ENCODE assay signal across 12 cellular contexts in the genomic region with DNA sequence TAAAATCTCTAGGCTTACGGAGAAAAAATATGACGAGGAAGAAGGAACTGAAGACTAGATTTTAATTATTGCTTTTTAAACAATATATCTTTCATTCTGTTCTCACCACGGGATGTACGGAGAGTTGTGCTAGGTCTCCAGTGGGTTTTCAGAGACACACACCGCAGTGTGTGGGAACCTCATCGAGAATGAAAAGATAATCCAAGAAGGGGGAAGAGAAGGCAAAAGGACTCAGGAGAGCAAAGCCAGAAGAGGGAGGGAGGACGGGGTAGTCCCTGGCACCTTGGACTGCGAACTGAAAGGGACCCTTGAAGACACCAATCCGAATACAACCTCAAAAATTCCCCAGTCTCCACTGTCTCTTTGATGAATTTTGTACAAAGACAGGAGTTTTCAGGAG. TPM values are rescaled to one million over a fixed set of nuclear protein-coding genes. Genes with fewer than 3 reads are reported as not detected.
A peak's percentile ranks its signal among the peaks of the same experiment; 100 is the strongest.
DNase-seq lines count a peak whose midpoint lies in the region; ATAC-seq and TF ChIP-seq lines count a peak whose summit lies in the region.
"Had no signal": no experiment of that assay in that cellular context is flagged by ENCODE, and none has a peak within 500 bp of the region (broad histone marks: within the 10 kb centered on the region; RNA-seq: fewer than 3 reads in every experiment).

No MANE protein-coding gene starts in this region.

- peak overlapping the region; percentile 99 for H3K4me3 Mint-ChIP-seq in stimulated activated naive CD8-positive, alpha-beta T cell treated with anti-CD3 and anti-CD28 coated beads, Interleukin-15, Interleukin-2, amounts not matched to agents 100 ng/mL and 50 ng/mL, for 24 hours
- H3K4me3 Mint-ChIP-seq in activated B cell treated with CpG ODN at 0.5 μM for 24 hours (peak overlapping the region; percentile 80), immature natural killer cell (peak overlapping the region; percentile 86 to 89 (median 87))

- POLR2A ChIA-PET in activated B cell treated with CpG ODN at 0.5 μM for 24 hours (lab: Charles Lee): no interaction called here

- TF ChIP-seq CTCF in activated B cell treated with CpG ODN at 0.5 μM for 24 hours (IDR thresholded peaks at IDR 0.05): no peak

- no peak for ATAC-seq in stimulated activated naive CD8-positive, alpha-beta T cell treated with anti-CD3 and anti-CD28 coated beads, Interleukin-15, Interleukin-2, amounts not matched to agents 100 U/mL and 50 U/mL, for 24 hours
- no peak for ATAC-seq in activated B cell treated with CpG ODN at 0.5 μM for 24 hours (ENCODE audit: low read depth)
- ATAC-seq: gastrocnemius medialis had no signal

- peaks cover 11% of the 10 kb centered on the region for H3K27me3 Mint-ChIP-seq in stimulated activated naive CD8-positive, alpha-beta T cell treated with anti-CD3 and anti-CD28 coated beads, Interleukin-15, Interleukin-2, amounts not matched to agents 100 ng/mL and 50 ng/mL, for 24 hours
- H3K27me3 Mint-ChIP-seq in activated B cell treated with CpG ODN at 0.5 μM for 24 hours: peaks cover 69% of the 10 kb centered on the region
- H3K27me3 Mint-ChIP-seq in immature natural killer cell (ENCODE audit: low read depth in 3 of 3): peaks cover 35 to 40% (median 37%) of the 10 kb centered on the region in 3 donors

- H3K27ac Mint-ChIP-seq in stimulated activated naive CD8-positive, alpha-beta T cell treated with anti-CD3 and anti-CD28 coated beads, Interleukin-15, Interleukin-2, amounts not matched to agents 100 ng/mL and 50 ng/mL, for 24 hours: peak overlapping the region; percentile 94
- H3K27ac Mint-ChIP-seq in activated B cell treated with CpG ODN at 0.5 μM for 24 hours (no peak overlapping the region), immature natural killer cell (no peak overlapping the region)

- no peak for DNase-seq in stimulated activated naive CD8-positive, alpha-beta T cell treated with anti-CD3 and anti-CD28 coated beads, Interleukin-15, Interleukin-2, amounts not matched to agents 100 U/mL and 50 U/mL, for 24 hours
- DNase-seq in activated B cell treated with CpG ODN at 0.5 μM for 24 hours (no peak), immature natural killer cell (no peak), amniotic stem cell (lab: John Stamatoyannopoulos, UW) (no peak), SIG-M5 (lab: John Stamatoyannopoulos, UW) (no peak), NCI-H128 (lab: John Stamatoyannopoulos, UW; ENCODE audit: unreplicated experiment) (no peak)
- no peak for DNase-seq in activated CD4-positive, CD25-positive, alpha-beta regulatory T cell treated with anti-CD3 and anti-CD28 coated beads, Interleukin-2, amount 50 U/mL, for 72 hours
- DNase-seq: anterior cingulate cortex; effector CD8-positive, alpha-beta T cell; gastrocnemius medialis; left lung had no signal

- no peaks in the 10 kb centered on the region for H3K9me3 Mint-ChIP-seq in stimulated activated naive CD8-positive, alpha-beta T cell treated with anti-CD3 and anti-CD28 coated beads, Interleukin-15, Interleukin-2, amounts not matched to agents 100 ng/mL and 50 ng/mL, for 24 hours
- H3K9me3 Mint-ChIP-seq in activated B cell treated with CpG ODN at 0.5 μM for 24 hours (no peaks in the 10 kb centered on the region), immature natural killer cell (peaks cover 0 to 2% (median 0%) of the 10 kb centered on the region in 6 donors)

- H3K36me3 Mint-ChIP-seq in stimulated activated naive CD8-positive, alpha-beta T cell treated with anti-CD3 and anti-CD28 coated beads, Interleukin-15, Interleukin-2, amounts not matched to agents 100 ng/mL and 50 ng/mL, for 24 hours (ENCODE audit: low read depth): peaks cover 7% of the 10 kb centered on the region
- H3K36me3 Mint-ChIP-seq in activated B cell treated with CpG ODN at 0.5 μM for 24 hours (ENCODE audit: low read depth) (no peaks in the 10 kb centered on the region), immature natural killer cell (no peaks in the 10 kb centered on the region)

- H3K4me1 Mint-ChIP-seq in stimulated activated naive CD8-positive, alpha-beta T cell treated with anti-CD3 and anti-CD28 coated beads, Interleukin-15, Interleukin-2, amounts not matched to agents 100 ng/mL and 50 ng/mL, for 24 hours (ENCODE audit: low read depth): peaks cover 58% of the 10 kb centered on the region
- H3K4me1 Mint-ChIP-seq in activated B cell treated with CpG ODN at 0.5 μM for 24 hours: peaks cover 64% of the 10 kb centered on the region
- H3K4me1 Mint-ChIP-seq in immature natural killer cell: peaks cover 54 to 73% of the 10 kb centered on the region in 2 donors

- intact Hi-C loops in activated B cell treated with CpG ODN at 0.5 μM for 24 hours (cut with micrococcal nuclease): loop anchor here (2.0 to 10.0 kb wide), 6 partner anchors 52 to 445 kb away; a partner anchor contains a TSS

- CTCF ChIA-PET in activated B cell treated with CpG ODN at 0.5 μM for 24 hours (lab: Charles Lee): no interaction called here

RNA-seq across cellular contexts. Expression of a gene that starts 0.9 kb away (rescaled TPM):
- total RNA-seq in activated B cell treated with CpG ODN at 0.5 μM for 24 hours: 1.1 and 1.6 TPM in 2 replicates
- 10 to 100 TPM; 16.7 to 29.7 (median 28.7) TPM for polyA plus RNA-seq in immature natural killer cell
